Comparison of ENCODE assay signal across 1 cellular context in genomic region chr20:2654384-2654822, GRCh38.
TF ChIP-seq lines count a peak whose summit lies in the region.

No MANE protein-coding gene starts in this region.

TF ChIP-seq in GM12878, 131 proteins besides CTCF, POLR2A, EP300 and RAD21:
- TF ChIP-seq POLR2AphosphoS5 (IDR thresholded peaks at IDR 0.05; ENCODE audit: low read length) (peak; percentile 15; the same call in 1 of the 2 replicates), JUNB (IDR thresholded peaks at IDR 0.05) (no peak), FOXM1 (IDR thresholded peaks at IDR 0.05; ENCODE audit: low read depth, low read length) (0 out of 2 replicates have a peak, but pooled peaks have one; percentile 17)
